ENCODE assay signal across 10 cellular contexts in genomic region chr10:7797582-7797981, GRCh38. TPM values are rescaled to one million over a fixed set of nuclear protein-coding genes. Genes with fewer than 3 reads are reported as not detected.
DNase-seq lines count a peak whose midpoint lies in the region; ATAC-seq, FAIRE-seq and TF ChIP-seq lines count a peak whose summit lies in the region.
"Had no signal": no experiment of that assay in that cellular context is flagged by ENCODE, and none has a peak within 500 bp of the region (broad histone marks: within the 10 kb centered on the region; RNA-seq: fewer than 3 reads in every experiment).

No MANE protein-coding gene starts in this region.

- H2BK15ac ChIP-seq in neuronal stem cell (ENCODE audit: low read length), result no peak overlapping the region

- no CpG with 5 or more reads among the region's 6 CpGs for WGBS in neuronal stem cell (ENCODE audit: extremely low coverage in 2 of 2, insufficient read length in 2 of 2, insufficient replicate concordance in 1 of 2), 2 donors

- H3K4me2 ChIP-seq in neuronal stem cell (ENCODE audit: insufficient read depth, low read length, poor library complexity, severe bottlenecking), result no peak overlapping the region

- peaks cover 21 to 65% of the 10 kb centered on the region in 2 donors for H3K36me3 ChIP-seq in neuronal stem cell (replicated peaks in 1 of 2; ENCODE audit: control insufficient read depth in 2 of 2, insufficient read depth in 2 of 2, low read length in 2 of 2)
- H3K36me3 ChIP-seq: uterus had no signal

- H3K9ac ChIP-seq in neuronal stem cell (ENCODE audit: low read depth, low read length, poor library complexity), result no peak overlapping the region

- FAIRE-seq in RCC 7860 (lab: Jason Lieb, UNC), result peak; percentile 95

- H3K4me3 ChIP-seq in choroid plexus epithelial cell (ENCODE audit: low read depth, low read length) (no peak overlapping the region), neuronal stem cell (ENCODE audit: low read length in 2 of 2) (no peak overlapping the region)
- H3K4me3 ChIP-seq: uterus had no signal

- no peak overlapping the region for H2BK5ac ChIP-seq in neuronal stem cell (ENCODE audit: low read length)

- DNase-seq in ELR (ENCODE audit: low read depth) (peak; percentile 93), RCC 7860 (ENCODE audit: low spot score) (peak; percentile 71), choroid plexus epithelial cell (ENCODE audit: low read depth) (peak; percentile 96), omental fat pad (ENCODE audit: low spot score) (no peak), neuronal stem cell (ENCODE audit: low spot score) (no peak), nucleus accumbens (lab: John Stamatoyannopoulos, UW) (no peak)
- DNase-seq: NCI-H1417, uterus had no signal

- H2BK12ac ChIP-seq in neuronal stem cell (ENCODE audit: low read length), result no peak overlapping the region

- no peaks in the 10 kb centered on the region for H3K9me3 ChIP-seq in neuronal stem cell (replicated peaks in 1 of 2; ENCODE audit: control insufficient read depth in 2 of 2, insufficient read depth in 1 of 2, low read depth in 1 of 2, low read length in 2 of 2)
- H3K9me3 ChIP-seq: uterus had no signal

- H3K27me3 ChIP-seq in neuronal stem cell (ENCODE audit: control insufficient read depth in 3 of 3, insufficient read depth in 3 of 3, low read depth in 1 of 3, low read length in 3 of 3), result no peaks in the 10 kb centered on the region
- H3K27me3 ChIP-seq: uterus had no signal

- no peak overlapping the region for H2AK5ac ChIP-seq in neuronal stem cell (ENCODE audit: low read depth, low read length)

- no peaks in the 10 kb centered on the region for H3K4me1 ChIP-seq in neuronal stem cell (ENCODE audit: control insufficient read depth in 2 of 2, insufficient read depth in 1 of 2, low read depth in 1 of 2, low read length in 2 of 2)
- H3K4me1 ChIP-seq: uterus had no signal

- no peak overlapping the region for H3K14ac ChIP-seq in neuronal stem cell (ENCODE audit: low read length)

- no peak overlapping the region for H3K18ac ChIP-seq in neuronal stem cell (ENCODE audit: low read length)

- no peak overlapping the region for H3K23ac ChIP-seq in neuronal stem cell (ENCODE audit: low read depth, low read length, poor library complexity)

- no peak overlapping the region for H2BK120ac ChIP-seq in neuronal stem cell (ENCODE audit: low read depth, low read length)

- ATAC-seq in omental fat pad (ENCODE audit: low FRiP score) (peak; percentile 73), HG02610 (IDR thresholded peaks at IDR 0.05; ENCODE audit: unreplicated experiment) (no peak), GM19455 (IDR thresholded peaks at IDR 0.05; ENCODE audit: unreplicated experiment) (no peak)

- TF ChIP-seq CTCF in choroid plexus epithelial cell (conservative IDR thresholded peaks at IDR 0.05; ENCODE audit: low read depth, low read length) (no peak), omental fat pad (IDR thresholded peaks at IDR 0.05) (no peak)

- H4K8ac ChIP-seq in neuronal stem cell (ENCODE audit: low read depth, low read length), result no peak overlapping the region

- H3K79me1 ChIP-seq in neuronal stem cell (ENCODE audit: low read depth, low read length), result no peaks in the 10 kb centered on the region

- no peak overlapping the region for H3K27ac ChIP-seq in neuronal stem cell (replicated peaks; ENCODE audit: low read length)
- H3K27ac ChIP-seq: uterus had no signal

- H2AFZ ChIP-seq in neuronal stem cell (ENCODE audit: low read length), result no peak overlapping the region

- H3K4ac ChIP-seq in neuronal stem cell (ENCODE audit: low read length), result no peak overlapping the region

- H4K91ac ChIP-seq in neuronal stem cell (ENCODE audit: low read depth, low read length, poor library complexity), result no peak overlapping the region

RNA-seq across cellular contexts. Expression of gene ATP5F1C, which starts 9.6 kb away (rescaled TPM):
- 100 to 1,000 TPM; 174 to 218 (median 205) TPM for total RNA-seq in omental fat pad
- 354 TPM for polyA plus RNA-seq in neuronal stem cell (2013, experiment 1 of 2)
- 363 TPM for polyA plus RNA-seq in neuronal stem cell (2013, experiment 2 of 2)

RNA-seq across cellular contexts. Expression of gene KIN, which starts 9.8 kb away (rescaled TPM):
- total RNA-seq in omental fat pad, result 1 to 10 TPM; 3.6 to 8.7 (median 7.3) TPM
- 18.2 TPM for polyA plus RNA-seq in neuronal stem cell (2013, experiment 1 of 2)
- polyA plus RNA-seq in neuronal stem cell (2013, experiment 2 of 2), result 18.0 TPM

RNA-seq across cellular contexts. Expression of gene TAF3, which starts 20.7 kb away (rescaled TPM):
- 1 to 10 TPM; 4.9 to 8.8 (median 6.4) TPM for total RNA-seq in omental fat pad
- polyA plus RNA-seq in neuronal stem cell (2013, experiment 1 of 2), result 12.7 TPM
- 13.1 TPM for polyA plus RNA-seq in neuronal stem cell (2013, experiment 2 of 2)

Comparison
In these comparisons a context has a peak if more than half of its experiments do, and no peak if none do; other contexts are left out.
1. DNase-seq: peak in ELR (single experiment), RCC 7860 (single experiment) and choroid plexus epithelial cell (single experiment); none in omental fat pad (single experiment), neuronal stem cell (single experiment) and nucleus accumbens (0 of 56).